In the genomic region with DNA sequence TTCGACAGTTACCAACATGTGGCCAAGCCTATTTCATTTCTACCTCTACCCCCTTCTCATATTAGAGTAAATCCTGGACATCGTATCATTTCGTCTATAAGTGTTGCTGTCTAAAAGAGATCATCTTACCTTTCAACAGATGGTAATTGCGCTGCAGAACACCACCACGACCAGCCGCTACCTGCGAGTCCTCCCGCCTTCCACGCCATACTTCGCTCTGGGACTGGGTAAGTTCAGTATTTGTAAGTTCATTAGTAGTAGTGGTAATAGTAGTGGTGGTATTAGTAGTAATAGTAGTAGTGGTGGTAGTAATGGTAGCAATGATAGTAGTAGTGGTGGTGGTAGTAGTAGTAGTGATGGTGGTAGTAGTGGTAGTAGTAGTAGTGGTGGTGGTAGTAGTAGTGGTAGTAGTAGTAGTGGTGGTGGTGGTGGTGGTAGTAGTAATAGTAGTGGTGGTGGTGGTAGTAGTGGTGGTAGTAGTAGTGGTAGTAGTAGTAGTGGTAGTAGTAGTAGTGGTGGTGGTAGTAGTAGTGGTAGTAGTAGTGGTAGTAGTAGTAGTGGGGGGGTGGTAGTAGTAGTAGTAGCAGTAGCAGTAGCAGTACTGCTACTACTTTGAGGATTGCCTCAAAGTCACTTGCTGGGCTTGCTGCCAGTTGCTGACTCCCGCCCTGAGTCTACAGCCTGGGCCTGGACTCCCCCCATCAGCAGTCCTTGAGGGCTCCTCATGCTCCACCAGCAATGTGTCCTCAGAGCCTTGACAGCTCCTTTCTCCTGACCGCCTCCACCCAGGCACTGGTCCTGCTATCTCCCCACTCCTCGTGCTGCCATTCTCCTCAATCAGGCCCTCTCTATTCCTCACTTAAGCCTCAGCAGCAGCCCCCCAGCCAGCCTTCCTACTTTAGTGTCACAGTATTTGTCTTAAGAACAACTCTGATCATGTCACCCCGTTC, we compare ENCODE assay signal across 8 cellular contexts. TPM values are rescaled to one million over a fixed set of nuclear protein-coding genes. Genes with fewer than 3 reads are reported as not detected.
DNase-seq lines count a peak whose midpoint lies in the region; ATAC-seq and TF ChIP-seq lines count a peak whose summit lies in the region.

No MANE protein-coding gene starts in this region.

- DNase-seq in activated CD4-positive, alpha-beta T cell treated with anti-CD3 and anti-CD28 coated beads, Interleukin-2, amount 10 ng/mL, durations not matched to agents 7 days and 5 days, result peak; percentile 51
- DNase-seq in activated CD4-positive, alpha-beta T cell treated with anti-CD3 and anti-CD28 coated beads for 1 hour, result no peak
- DNase-seq in T-helper 2 cell, result peak in 3 of 5 experiments; percentile 24 to 49 (median 35)
- DNase-seq in foreskin fibroblast, result peak; percentile 12 to 70
- DNase-seq in trophoblast cell, result no peak

- no peak overlapping the region for H3K4me2 ChIP-seq in trophoblast cell (ENCODE audit: low read length)

- no peaks in the 10 kb centered on the region for H3K4me1 ChIP-seq in trophoblast cell (ENCODE audit: control insufficient read depth in 1 of 2, insufficient read depth in 2 of 2, low read length in 2 of 2)

- ATAC-seq in GM21447 (IDR thresholded peaks at IDR 0.05; ENCODE audit: unreplicated experiment) (no peak), GM19455 (IDR thresholded peaks at IDR 0.05; ENCODE audit: unreplicated experiment) (no peak)

- H3K4ac ChIP-seq in trophoblast cell (ENCODE audit: low read depth, low read length), result no peak overlapping the region

- H3K9me3 ChIP-seq in trophoblast cell (ENCODE audit: insufficient read depth, low read depth, low read length), result peaks cover 7% of the 10 kb centered on the region

- H3K4me1 Mint-ChIP-seq in activated CD4-positive, alpha-beta T cell treated with anti-CD3 and anti-CD28 coated beads, Interleukin-2, amount 10 ng/mL, durations not matched to agents 7 days and 5 days, result no peaks in the 10 kb centered on the region
- peaks cover 3% of the 10 kb centered on the region for H3K4me1 Mint-ChIP-seq in stimulated activated naive CD8-positive, alpha-beta T cell treated with anti-CD3 and anti-CD28 coated beads, Interleukin-15, Interleukin-2, amounts not matched to agents 100 ng/mL and 50 ng/mL, for 24 hours (ENCODE audit: low read depth)

- no peak overlapping the region for H2BK120ac ChIP-seq in trophoblast cell (ENCODE audit: insufficient read depth, low read length, poor library complexity)

- H4K8ac ChIP-seq in trophoblast cell (ENCODE audit: low read depth, low read length), result no peak overlapping the region

- H3K14ac ChIP-seq in trophoblast cell (ENCODE audit: low read length), result no peak overlapping the region

- no peak overlapping the region for H3K23ac ChIP-seq in trophoblast cell (ENCODE audit: low read length)

- no peaks in the 10 kb centered on the region for H3K36me3 ChIP-seq in trophoblast cell (ENCODE audit: control insufficient read depth in 1 of 2, insufficient read depth in 2 of 2, low read length in 2 of 2)

- POLR2A ChIA-PET in activated CD4-positive, alpha-beta T cell treated with anti-CD3 and anti-CD28 coated beads, Interleukin-2, amount 10 ng/mL, durations not matched to agents 7 days and 5 days (lab: Charles Lee), result no interaction called here

- no peak overlapping the region for H3K18ac ChIP-seq in trophoblast cell (ENCODE audit: low read length)

- no peak overlapping the region for H3K9ac ChIP-seq in trophoblast cell (ENCODE audit: low read length)

- H4K91ac ChIP-seq in trophoblast cell (ENCODE audit: low read depth, low read length), result no peak overlapping the region

- no peaks in the 10 kb centered on the region for H3K79me1 ChIP-seq in trophoblast cell (ENCODE audit: low read length)

- no peak overlapping the region for H2BK12ac ChIP-seq in trophoblast cell (ENCODE audit: low read length)

- H2AK5ac ChIP-seq in trophoblast cell (ENCODE audit: low read length), result no peak overlapping the region

- no peak overlapping the region for H2AFZ ChIP-seq in trophoblast cell (ENCODE audit: insufficient read depth, low read length, poor library complexity)

- H3K27ac Mint-ChIP-seq in activated CD4-positive, alpha-beta T cell treated with anti-CD3 and anti-CD28 coated beads, Interleukin-2, amount 10 ng/mL, durations not matched to agents 7 days and 5 days, result peak overlapping the region; percentile 28
- peak overlapping the region; percentile 84 for H3K27ac Mint-ChIP-seq in stimulated activated naive CD8-positive, alpha-beta T cell treated with anti-CD3 and anti-CD28 coated beads, Interleukin-15, Interleukin-2, amounts not matched to agents 100 ng/mL and 50 ng/mL, for 24 hours

- H2BK5ac ChIP-seq in trophoblast cell (ENCODE audit: low read depth, low read length, poor library complexity), result no peak overlapping the region

- no peak overlapping the region for H3K4me3 Mint-ChIP-seq in activated CD4-positive, alpha-beta T cell treated with anti-CD3 and anti-CD28 coated beads, Interleukin-2, amount 10 ng/mL, durations not matched to agents 7 days and 5 days
- H3K4me3 Mint-ChIP-seq in stimulated activated naive CD8-positive, alpha-beta T cell treated with anti-CD3 and anti-CD28 coated beads, Interleukin-15, Interleukin-2, amounts not matched to agents 100 ng/mL and 50 ng/mL, for 24 hours, result no peak overlapping the region

- CTCF ChIA-PET in activated CD4-positive, alpha-beta T cell treated with anti-CD3 and anti-CD28 coated beads, Interleukin-2, amount 10 ng/mL, durations not matched to agents 7 days and 5 days (lab: Charles Lee), result interaction anchor here (0.9 to 1.0 kb wide), 2 partner anchors 10 to 193 kb away, joined by 3 read pairs; no protein-coding TSS in a partner anchor

- no peak overlapping the region for H4K12ac ChIP-seq in trophoblast cell (ENCODE audit: low read depth, low read length)

- no peaks in the 10 kb centered on the region for H3K27me3 Mint-ChIP-seq in activated CD4-positive, alpha-beta T cell treated with anti-CD3 and anti-CD28 coated beads, Interleukin-2, amount 10 ng/mL, durations not matched to agents 7 days and 5 days
- H3K27me3 Mint-ChIP-seq in stimulated activated naive CD8-positive, alpha-beta T cell treated with anti-CD3 and anti-CD28 coated beads, Interleukin-15, Interleukin-2, amounts not matched to agents 100 ng/mL and 50 ng/mL, for 24 hours, result no peaks in the 10 kb centered on the region

- no peaks in the 10 kb centered on the region for H3K79me2 ChIP-seq in trophoblast cell (ENCODE audit: control insufficient read depth, insufficient read depth, low read length, poor library complexity)

- H3K27me3 ChIP-seq in trophoblast cell (ENCODE audit: insufficient read depth, low read length), result no peaks in the 10 kb centered on the region

- peaks cover 6% of the 10 kb centered on the region for H3K9me3 Mint-ChIP-seq in activated CD4-positive, alpha-beta T cell treated with anti-CD3 and anti-CD28 coated beads, Interleukin-2, amount 10 ng/mL, durations not matched to agents 7 days and 5 days
- H3K9me3 Mint-ChIP-seq in stimulated activated naive CD8-positive, alpha-beta T cell treated with anti-CD3 and anti-CD28 coated beads, Interleukin-15, Interleukin-2, amounts not matched to agents 100 ng/mL and 50 ng/mL, for 24 hours, result peaks cover 7% of the 10 kb centered on the region

- H3K4me3 ChIP-seq in foreskin fibroblast (ENCODE audit: low read depth in 1 of 2, low read length in 2 of 2), result no peak overlapping the region
- H3K4me3 ChIP-seq in trophoblast cell (ENCODE audit: low read depth, low read length), result no peak overlapping the region

- no CpG with 5 or more reads among the region's 14 CpGs for WGBS in trophoblast cell (ENCODE audit: extremely low coverage, insufficient coverage, insufficient read length)

- H3K36me3 Mint-ChIP-seq in activated CD4-positive, alpha-beta T cell treated with anti-CD3 and anti-CD28 coated beads, Interleukin-2, amount 10 ng/mL, durations not matched to agents 7 days and 5 days (ENCODE audit: low read depth), result peaks cover 4% of the 10 kb centered on the region
- peaks cover 6% of the 10 kb centered on the region for H3K36me3 Mint-ChIP-seq in stimulated activated naive CD8-positive, alpha-beta T cell treated with anti-CD3 and anti-CD28 coated beads, Interleukin-15, Interleukin-2, amounts not matched to agents 100 ng/mL and 50 ng/mL, for 24 hours (ENCODE audit: low read depth)

- H3K27ac ChIP-seq in trophoblast cell (ENCODE audit: low read depth, low read length), result no peak overlapping the region

- no peak for TF ChIP-seq CTCF in foreskin fibroblast (IDR thresholded peaks at IDR 0.05; ENCODE audit: low read depth, low read length)

RNA-seq across cellular contexts. Expression of a gene that starts 45.3 kb away (rescaled TPM):
- total RNA-seq in activated CD4-positive, alpha-beta T cell treated with anti-CD3 and anti-CD28 coated beads, Interleukin-2, amount 10 ng/mL, durations not matched to agents 7 days and 5 days, result 1 to 10 TPM; 1.4 to 2.3 TPM
- polyA plus RNA-seq in trophoblast cell (2013), result 0.03 and 0.45 TPM in 2 replicates

RNA-seq across cellular contexts. Expression of a gene that starts 52.6 kb away (rescaled TPM):
- total RNA-seq in activated CD4-positive, alpha-beta T cell treated with anti-CD3 and anti-CD28 coated beads, Interleukin-2, amount 10 ng/mL, durations not matched to agents 7 days and 5 days, result 100 to 1,000 TPM in 1 of 2 experiments, 10 to 100 TPM in 1; 93.8 to 114 TPM
- 30.0 and 31.2 TPM in 2 replicates for polyA plus RNA-seq in trophoblast cell (2013)

RNA-seq across cellular contexts. Expression of a gene that starts 54.2 kb away (rescaled TPM):
- 10 to 100 TPM; 74.1 to 91.1 TPM for total RNA-seq in activated CD4-positive, alpha-beta T cell treated with anti-CD3 and anti-CD28 coated beads, Interleukin-2, amount 10 ng/mL, durations not matched to agents 7 days and 5 days
- 25.1 TPM in 2 replicates for polyA plus RNA-seq in trophoblast cell (2013)

RNA-seq across cellular contexts. Expression of a gene that starts 54.9 kb away (rescaled TPM):
- total RNA-seq in activated CD4-positive, alpha-beta T cell treated with anti-CD3 and anti-CD28 coated beads, Interleukin-2, amount 10 ng/mL, durations not matched to agents 7 days and 5 days, result 10 to 100 TPM; 18.3 to 21.2 TPM
- 14.7 and 15.7 TPM in 2 replicates for polyA plus RNA-seq in trophoblast cell (2013)

Comparison
In these comparisons a context has a peak if more than half of its experiments do, and no peak if none do; other contexts are left out.
1. DNase-seq: peak in activated CD4-positive, alpha-beta T cell treated with anti-CD3 and anti-CD28 coated beads, Interleukin-2, amount 10 ng/mL, durations not matched to agents 7 days and 5 days (single experiment), T-helper 2 cell (3 of 5) and foreskin fibroblast (2 of 2); none in activated CD4-positive, alpha-beta T cell treated with anti-CD3 and anti-CD28 coated beads for 1 hour (single experiment) and trophoblast cell (0 of 2).